Comparison of ENCODE assay signal across 16 cellular contexts in the genomic region with DNA sequence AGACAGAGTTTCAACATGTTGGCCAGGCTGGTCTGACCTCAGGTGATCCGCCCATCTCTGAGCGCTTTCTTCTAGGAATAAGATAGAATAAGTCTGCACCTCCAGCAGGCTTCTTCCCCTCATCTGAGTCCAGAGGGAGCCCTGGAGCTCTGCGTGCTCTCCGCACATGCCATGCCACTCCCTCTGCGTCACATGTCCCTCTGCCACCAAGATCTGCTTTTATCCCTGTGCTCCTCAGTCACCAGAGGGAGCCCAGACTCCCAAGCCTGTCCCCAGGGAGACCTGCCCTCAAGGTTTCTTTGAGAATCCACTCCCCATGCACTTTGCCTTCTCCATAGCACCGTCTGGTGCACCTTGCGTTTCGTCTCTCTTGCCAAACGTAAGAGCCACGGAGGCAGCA.
DNase-seq lines count a peak whose midpoint lies in the region; ATAC-seq, FAIRE-seq and TF ChIP-seq lines count a peak whose summit lies in the region.
"Had no signal": no experiment of that assay in that cellular context is flagged by ENCODE, and none has a peak within 500 bp of the region (broad histone marks: within the 10 kb centered on the region; RNA-seq: fewer than 3 reads in every experiment).

No MANE protein-coding gene starts in this region.

- CTCF ChIA-PET in activated naive CD4-positive, alpha-beta T cell treated with anti-CD3 and anti-CD28 coated beads for 36 hours (lab: Charles Lee) = no interaction called here

- no peaks in the 10 kb centered on the region for H3K9me3 ChIP-seq in pancreas

- intact Hi-C loops in cardiac septum (cut with DNase I) (loop anchor here (1.0 kb wide), 1 partner anchor 72 kb away; no protein-coding TSS in a partner anchor), pancreas (cut with DNase I) (no loop called here)
- intact Hi-C loops in activated naive CD4-positive, alpha-beta T cell treated with anti-CD3 and anti-CD28 coated beads for 36 hours (cut with micrococcal nuclease) = no loop called here

- no peak overlapping the region for H3K4me3 ChIP-seq in pancreas

- no peak overlapping the region for H3K27ac ChIP-seq in pancreas

- no peak overlapping the region for H3K4me3 Mint-ChIP-seq in activated naive CD4-positive, alpha-beta T cell treated with anti-CD3 and anti-CD28 coated beads for 36 hours
- H3K4me3 Mint-ChIP-seq: nephron had no signal

- no peak for FAIRE-seq in pancreas (lab: Jason Lieb, UNC)
- FAIRE-seq: A204.1 had no signal

- peaks cover 16% of the 10 kb centered on the region for H3K27me3 Mint-ChIP-seq in activated naive CD4-positive, alpha-beta T cell treated with anti-CD3 and anti-CD28 coated beads for 36 hours (ENCODE audit: low read depth)

- peak; percentile 94 to 100 (median 98) for ATAC-seq in pancreas
- ATAC-seq in HG02870 (IDR thresholded peaks at IDR 0.05; ENCODE audit: unreplicated experiment) = no peak

- 27 to 39% methylated on average over 10 of the region's 10 CpGs for WGBS in pancreas, 2 donors

- peaks cover 8% of the 10 kb centered on the region for H3K9me3 Mint-ChIP-seq in activated naive CD4-positive, alpha-beta T cell treated with anti-CD3 and anti-CD28 coated beads for 36 hours

- no peaks in the 10 kb centered on the region for H3K36me3 Mint-ChIP-seq in activated naive CD4-positive, alpha-beta T cell treated with anti-CD3 and anti-CD28 coated beads for 36 hours (ENCODE audit: low read depth)

- DNase-seq in NCI-H1092 treated with DMSO at 0.1 percent for 48 hours (lab: John Stamatoyannopoulos, UW) (peak; percentile 19), NCI-H1092 (lab: John Stamatoyannopoulos, UW) (no peak), NCI-H510A (lab: John Stamatoyannopoulos, UW) (peak; percentile 12), cardiac septum (ENCODE audit: low spot score) (peak; percentile 73), pancreas (peak in 4 of 6 donors; percentile 52 to 67 (median 56))
- no peak for DNase-seq in stimulated activated CD8-positive, alpha-beta memory T cell treated with anti-CD3 and anti-CD28 coated beads, Interleukin-4, amount 100 ng/mL, for 48 hours
- DNase-seq in activated naive CD4-positive, alpha-beta T cell treated with anti-CD3 and anti-CD28 coated beads for 36 hours = no peak
- DNase-seq: activated naive CD4-positive, alpha-beta T cell treated with anti-CD3 and anti-CD28 coated beads, Interleukin-2, amount 50 U/mL, for 16 hours; DMS153; erythroblast; GOT3; NCI-H446; SW 1271 had no signal

- H3K36me3 ChIP-seq in pancreas = no peaks in the 10 kb centered on the region

- no peaks in the 10 kb centered on the region for H3K27me3 ChIP-seq in pancreas

- no peak for TF ChIP-seq CTCF in pancreas (IDR thresholded peaks at IDR 0.05)

- no peaks in the 10 kb centered on the region for H3K4me1 ChIP-seq in pancreas

- peaks cover 15% of the 10 kb centered on the region for H3K4me1 Mint-ChIP-seq in activated naive CD4-positive, alpha-beta T cell treated with anti-CD3 and anti-CD28 coated beads for 36 hours (ENCODE audit: low read depth)
- H3K4me1 Mint-ChIP-seq: nephron had no signal

- H3K27ac Mint-ChIP-seq in activated naive CD4-positive, alpha-beta T cell treated with anti-CD3 and anti-CD28 coated beads for 36 hours = no peak overlapping the region
- H3K27ac Mint-ChIP-seq: nephron had no signal

Comparison
In these comparisons a context has a peak if more than half of its experiments do, and no peak if none do; other contexts are left out.
1. DNase-seq: peak in NCI-H1092 treated with DMSO at 0.1 percent for 48 hours (single experiment), NCI-H510A (single experiment), cardiac septum (single experiment) and pancreas (4 of 6); none in NCI-H1092 (single experiment), stimulated activated CD8-positive, alpha-beta memory T cell treated with anti-CD3 and anti-CD28 coated beads, Interleukin-4, amount 100 ng/mL, for 48 hours (single experiment) and activated naive CD4-positive, alpha-beta T cell treated with anti-CD3 and anti-CD28 coated beads for 36 hours (single experiment).